Comparison of ENCODE assay signal across 8 cellular contexts in the genomic region with DNA sequence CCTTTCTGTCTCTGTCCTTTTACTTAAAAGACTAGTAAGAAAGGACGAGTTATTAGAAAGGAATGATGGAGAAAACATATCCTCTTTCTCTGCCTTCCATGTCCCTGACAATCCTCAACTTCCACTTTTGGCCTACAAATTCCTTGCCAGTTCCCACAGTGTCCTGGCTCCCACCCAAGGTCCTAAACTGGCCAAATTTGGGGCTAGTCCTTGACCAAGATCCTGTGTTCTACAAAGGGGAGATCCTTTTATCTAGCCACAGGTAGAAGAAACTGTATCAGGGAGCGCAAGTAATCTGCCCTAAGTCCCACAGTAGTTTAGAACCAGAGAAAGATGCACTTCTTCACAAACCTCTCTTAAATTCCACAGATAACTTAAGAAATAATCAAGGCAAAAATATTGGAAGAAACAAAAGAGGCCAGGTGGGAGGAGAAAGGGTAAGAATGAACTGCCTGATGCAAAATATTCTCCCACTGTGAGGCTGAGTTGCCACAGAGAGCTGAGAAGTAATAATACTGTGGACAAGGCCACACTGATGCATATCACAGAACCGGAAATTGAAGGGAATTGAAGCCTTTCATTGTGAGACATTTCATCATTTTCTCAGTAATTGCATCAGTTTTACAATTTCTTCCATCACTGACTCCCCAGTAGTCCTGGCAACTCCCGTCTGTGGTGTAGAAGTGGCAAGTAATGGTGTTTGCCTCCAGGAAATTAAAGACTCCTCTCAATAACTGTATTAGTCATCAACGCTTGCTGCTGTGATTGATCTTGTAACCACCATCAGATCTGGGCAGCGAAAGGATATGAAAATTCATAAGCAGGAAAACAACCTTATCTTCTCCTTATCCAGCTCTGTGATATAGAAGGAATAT. TPM values are rescaled to one million over a fixed set of nuclear protein-coding genes. Genes with fewer than 3 reads are reported as not detected.
A peak's percentile ranks its signal among the peaks of the same experiment; 100 is the strongest.
DNase-seq lines count a peak whose midpoint lies in the region; TF ChIP-seq lines count a peak whose summit lies in the region.

No MANE protein-coding gene starts in this region.

- H3K36me3 ChIP-seq in GM23248 (ENCODE audit: low read depth) (no peaks in the 10 kb centered on the region), PC-9 (ENCODE audit: low read depth) (no peaks in the 10 kb centered on the region), testis (ENCODE audit: low read depth, missing control alignments) (no peaks in the 10 kb centered on the region)

- H3K27me3 ChIP-seq in GM23248 (replicated peaks; ENCODE audit: insufficient read depth) (no peaks in the 10 kb centered on the region), PC-9 (ENCODE audit: insufficient read depth, low read depth) (no peaks in the 10 kb centered on the region), testis (no peaks in the 10 kb centered on the region)

- H3K9ac ChIP-seq in GM23248 = peak overlapping the region; percentile 33

- intact Hi-C loops in PC-9 (cut with micrococcal nuclease; ENCODE audit: unreplicated experiment) = no loop called here
- intact Hi-C loops in testis (cut with DNase I; ENCODE audit: low total_unique reads) = no loop called here

- no peaks in the 10 kb centered on the region; the same call in 1 of the 2 replicates for H3F3A ChIP-seq in GM23248 (ENCODE audit: insufficient read depth)
- no peaks in the 10 kb centered on the region for H3F3A ChIP-seq in PC-9 (ENCODE audit: insufficient read depth, low read depth)

- no peaks in the 10 kb centered on the region for H3K9me2 ChIP-seq in GM23248 (ENCODE audit: insufficient read depth)
- H3K9me2 ChIP-seq in PC-9 (ENCODE audit: insufficient read depth) = no peaks in the 10 kb centered on the region; the same call in 1 of the 2 replicates

- H4K20me1 ChIP-seq in GM23248 (ENCODE audit: insufficient read depth) (no peaks in the 10 kb centered on the region), PC-9 (ENCODE audit: insufficient read depth) (no peaks in the 10 kb centered on the region)

- H3K4me2 ChIP-seq in GM23248 (ENCODE audit: unreplicated experiment) = peak overlapping the region; percentile 40
- peak overlapping the region; percentile 38 for H3K4me2 ChIP-seq in PC-9

- H3K27ac ChIP-seq in GM23248 = peak overlapping the region; percentile 72
- H3K27ac ChIP-seq in PC-9 = peak overlapping the region; percentile 54
- no peak overlapping the region for H3K27ac ChIP-seq in testis

- H3K4me1 ChIP-seq in GM23248 (ENCODE audit: insufficient read depth) (peaks cover 16% of the 10 kb centered on the region), PC-9 (replicated peaks; ENCODE audit: insufficient read depth) (peaks cover 15% of the 10 kb centered on the region; the same call in 1 of the 2 replicates), testis (no peaks in the 10 kb centered on the region)

- H3K79me2 ChIP-seq in GM23248 (ENCODE audit: insufficient read depth) (no peaks in the 10 kb centered on the region), PC-9 (ENCODE audit: low read depth) (no peaks in the 10 kb centered on the region)

- CTCF ChIA-PET in PC-9 (lab: Charles Lee) = interaction anchor here (0.6 kb wide), 1 partner anchor 300 kb away, joined by 10 read pairs; no protein-coding TSS in a partner anchor

- POLR2A ChIA-PET in PC-9 (lab: Charles Lee; ENCODE audit: unreplicated experiment) = no interaction called here

- WGBS in GM23248 (ENCODE audit: low coverage in 1 of 2, low lambda C conversion rate in 2 of 2, missing lambda C conversion rate in 2 of 2), 2 experiments = 43 to 44% methylated on average over 6 of the region's 6 CpGs
- WGBS in testis, 2 donors = 63 to 69% methylated on average over 6 of the region's 6 CpGs

- BruUV-seq in PC-9 (replicated peaks; lab: Mats Ljungman, UMichigan) = no TSS peak

- TF ChIP-seq CTCF in PC-9 (conservative IDR thresholded peaks at IDR 0.05) (no peak), epithelial cell of esophagus (IDR thresholded peaks at IDR 0.05; ENCODE audit: insufficient read depth, low read depth, low read length, missing control alignments) (no peak), testis (IDR thresholded peaks at IDR 0.05) (no peak)

- peak; percentile 34 for DNase-seq in CMK (ENCODE audit: low read depth)
- DNase-seq in GM23248 = peak; percentile 68
- peak in 1 of 2 experiments; percentile 71 for DNase-seq in PC-9
- peak; percentile 50 for DNase-seq in epithelial cell of esophagus (ENCODE audit: low read depth)
- no peak for DNase-seq in amygdala (lab: John Stamatoyannopoulos, UW)
- DNase-seq in testis = no peak
- DNase-seq in NCI-H345 (lab: John Stamatoyannopoulos, UW) = no peak
- no peak for DNase-seq in NCI-H526 treated with DMSO at 0.1 percent for 48 hours (lab: John Stamatoyannopoulos, UW)

- no peak for TF ChIP-seq POLR2A in testis (IDR thresholded peaks at IDR 0.05)

- H3K9me3 ChIP-seq in GM23248 (ENCODE audit: low read depth) (no peaks in the 10 kb centered on the region), PC-9 (ENCODE audit: insufficient read depth, low read depth) (no peaks in the 10 kb centered on the region), testis (no peaks in the 10 kb centered on the region)

- in situ Hi-C loops in GM23248 (cut with MboI) = no loop called here

- H3K4me3 ChIP-seq in GM23248 = no peak overlapping the region
- H3K4me3 ChIP-seq in PC-9 = no peak overlapping the region
- H3K4me3 ChIP-seq in epithelial cell of esophagus (ENCODE audit: low read length) = no peak overlapping the region
- no peak overlapping the region for H3K4me3 ChIP-seq in testis

- peak overlapping the region; percentile 83 for H2AFZ ChIP-seq in GM23248
- H2AFZ ChIP-seq in PC-9 = peak overlapping the region; percentile 55

RNA-seq across cellular contexts. Expression of a gene that starts 47.2 kb away (rescaled TPM):
- total RNA-seq in GM23248 (2014; rRNA removed; shearing (Covaris generic)) = 0.76 and 3.4 TPM in 2 replicates
- polyA plus RNA-seq in GM23248 (2016; fragmentation: Nextera tagmentation; extraction: Ambion mirVana) = 1.2 and 1.4 TPM in 2 replicates
- 0.33 TPM in 1 of 2 replicates, not detected in the other for total RNA-seq in PC-9 (2021)
- total RNA-seq in testis = 10 to 100 TPM; 22.5 to 23.3 TPM
- polyA plus RNA-seq in testis (ENCODE audit: insufficient read depth, low read depth, low replicate concordance) = 16.0 TPM

Comparison
In these comparisons a context has a peak if more than half of its experiments do, and no peak if none do; other contexts are left out.
1. DNase-seq: peak in CMK (single experiment), GM23248 (single experiment) and epithelial cell of esophagus (single experiment); none in amygdala (0 of 56), testis (single experiment), NCI-H345 (single experiment) and NCI-H526 treated with DMSO at 0.1 percent for 48 hours (single experiment).
2. H3K27ac ChIP-seq: peak in GM23248 (single experiment) and PC-9 (single experiment); none in testis (0 of 2).